Comparison of ENCODE assay signal across 1 cellular context in the genomic region with DNA sequence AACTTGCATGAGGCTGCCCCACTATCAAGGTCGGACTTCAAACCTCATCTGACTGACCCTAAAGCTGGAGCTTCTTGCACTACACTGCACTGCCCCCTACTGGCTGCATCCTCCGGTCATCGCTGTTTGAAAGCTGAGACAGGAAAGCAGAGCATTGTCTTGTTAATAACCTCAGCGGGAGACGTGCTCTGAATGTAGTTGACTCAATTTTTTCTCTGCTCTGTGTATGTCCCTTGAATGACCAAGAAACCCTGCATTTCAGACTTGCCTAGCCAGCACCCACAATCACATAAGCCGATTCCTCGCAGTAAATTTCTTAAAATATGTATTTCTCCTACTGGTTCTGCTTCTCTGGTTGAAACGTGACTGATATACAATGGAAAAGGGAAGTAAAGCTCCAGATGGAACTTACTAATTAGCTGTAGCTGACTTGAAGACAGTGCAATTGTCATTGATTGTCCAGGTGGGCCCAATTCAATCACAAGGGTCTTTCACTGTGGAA.
TF ChIP-seq lines count a peak whose summit lies in the region.

No MANE protein-coding gene starts in this region.

TF ChIP-seq in IMR-90, 13 proteins besides CTCF, POLR2A, EP300 and RAD21:
- peak; percentile 93 for TF ChIP-seq SMC3 (IDR thresholded peaks at IDR 0.05; ENCODE audit: low read depth, low read length)
- TF ChIP-seq RFX5 (IDR thresholded peaks at IDR 0.05; ENCODE audit: low read depth, low read length), result no peak
